Comparison of ENCODE assay signal across 8 cellular contexts in genomic region chr3:46947981-46948791, GRCh38. TPM values are rescaled to one million over a fixed set of nuclear protein-coding genes. Genes with fewer than 3 reads are reported as not detected.
A peak's percentile ranks its signal among the peaks of the same experiment; 100 is the strongest.
DNase-seq lines count a peak whose midpoint lies in the region; ATAC-seq and TF ChIP-seq lines count a peak whose summit lies in the region.

No MANE protein-coding gene starts in this region.

- DNase-seq in CD8-positive, alpha-beta T cell = peak; percentile 53 to 87 (median 76)
- peak; percentile 89 to 95 for DNase-seq in PC-9
- peak; percentile 65 for DNase-seq in activated T-helper 2 cell treated with anti-CD3 and anti-CD28 coated beads, Interferon-gamma antibody, Interleukin-2, Interleukin-4, amounts not matched to agents 10 μg/mL and 5 μg/mL and 100 μg/mL, durations not matched to agents 14 hours and 24 hours and 36 hours (ENCODE audit: low spot score)
- DNase-seq in left ventricle myocardium superior = peak; percentile 54
- peak; percentile 45 for DNase-seq in stimulated activated CD4-positive, alpha-beta T cell treated with anti-CD3 and anti-CD28 coated beads, Interleukin-2, amount 100 ng/mL, for 4 hours (ENCODE audit: low read depth)
- no peak for DNase-seq in NAMALWA (ENCODE audit: low spot score)

- no peak overlapping the region for H2AFZ ChIP-seq in PC-9

- H3K9me3 Mint-ChIP-seq in CD8-positive, alpha-beta T cell = no peaks in the 10 kb centered on the region
- no peaks in the 10 kb centered on the region for H3K9me3 Mint-ChIP-seq in activated T-helper 2 cell treated with anti-CD3 and anti-CD28 coated beads, Interferon-gamma antibody, Interleukin-2, Interleukin-4, amounts not matched to agents 10 μg/mL and 5 μg/mL and 100 μg/mL, durations not matched to agents 14 hours and 24 hours and 36 hours

- intact Hi-C loops in CD8-positive, alpha-beta T cell (cut with DNase I, micrococcal nuclease) = loop anchor here (1.0 to 10.0 kb wide), 6 partner anchors 19 to 107 kb away; partner anchors contain the start of gene CCDC12 (in 1 of the 2)
- intact Hi-C loops in PC-9 (cut with micrococcal nuclease; ENCODE audit: unreplicated experiment) (loop anchor here (1.0 to 10.0 kb wide), 5 partner anchors 12 to 567 kb away; partner anchors contain the start of genes ELP6 and NBEAL2), left ventricle myocardium superior (cut with micrococcal nuclease) (no loop called here)
- intact Hi-C loops in activated T-helper 2 cell treated with anti-CD3 and anti-CD28 coated beads, Interferon-gamma antibody, Interleukin-2, Interleukin-4, amounts not matched to agents 10 μg/mL and 5 μg/mL and 100 μg/mL, durations not matched to agents 14 hours and 24 hours and 36 hours (cut with micrococcal nuclease) = loop anchor here (1.0 to 2.0 kb wide), 2 partner anchors 11 to 41 kb away; no protein-coding TSS in a partner anchor

- TF ChIP-seq CTCF in CD8-positive, alpha-beta T cell (IDR thresholded peaks at IDR 0.05) = no peak
- TF ChIP-seq CTCF in PC-9 (conservative IDR thresholded peaks at IDR 0.05) = no peak

- H3K27me3 ChIP-seq in CD8-positive, alpha-beta T cell (ENCODE audit: insufficient read depth, low read length) = no peaks in the 10 kb centered on the region
- H3K27me3 ChIP-seq in PC-9 (ENCODE audit: insufficient read depth, low read depth) = no peaks in the 10 kb centered on the region

- H3F3A ChIP-seq in PC-9 (ENCODE audit: insufficient read depth, low read depth) = peaks cover 55% of the 10 kb centered on the region

- POLR2A ChIA-PET in CD8-positive, alpha-beta T cell (lab: Charles Lee) = interaction anchor here (1.6 to 2.2 kb wide), 5 partner anchors 11 to 40 kb away, joined by 3 to 11 read pairs (median 5); partner anchors contain the start of genes CCDC12 and NBEAL2
- POLR2A ChIA-PET in PC-9 (lab: Charles Lee; ENCODE audit: unreplicated experiment) = interaction anchor here (0.5 to 1.5 kb wide), 6 partner anchors 13 to 256 kb away, joined by 3 to 9 read pairs (median 6); partner anchors contain the start of gene NBEAL2

- H3K36me3 Mint-ChIP-seq in CD8-positive, alpha-beta T cell = peaks cover 34% of the 10 kb centered on the region
- H3K36me3 Mint-ChIP-seq in activated T-helper 2 cell treated with anti-CD3 and anti-CD28 coated beads, Interferon-gamma antibody, Interleukin-2, Interleukin-4, amounts not matched to agents 10 μg/mL and 5 μg/mL and 100 μg/mL, durations not matched to agents 14 hours and 24 hours and 36 hours (ENCODE audit: low read depth) = peaks cover 52% of the 10 kb centered on the region

- peak; percentile 76 for ATAC-seq in CD8-positive, alpha-beta T cell
- ATAC-seq in left ventricle myocardium superior (peak; percentile 68), HG02840 (IDR thresholded peaks at IDR 0.05; ENCODE audit: low FRiP score, unreplicated experiment) (no peak), HG02759 (IDR thresholded peaks at IDR 0.05; ENCODE audit: unreplicated experiment) (no peak)

- CTCF ChIA-PET in CD8-positive, alpha-beta T cell (lab: Charles Lee) = interaction anchor here (0.9 to 1.1 kb wide), 4 partner anchors 16 to 88 kb away, joined by 3 to 5 read pairs (median 3); no protein-coding TSS in a partner anchor
- CTCF ChIA-PET in PC-9 (lab: Charles Lee) = interaction anchor here (1.2 to 2.0 kb wide), 2 partner anchors 12 to 29 kb away, joined by 8 to 12 read pairs; no protein-coding TSS in a partner anchor

- H3K9me2 ChIP-seq in PC-9 (ENCODE audit: insufficient read depth) = no peaks in the 10 kb centered on the region

- peak overlapping the region; percentile 33 for H3K4me3 Mint-ChIP-seq in CD8-positive, alpha-beta T cell
- H3K4me3 Mint-ChIP-seq in activated T-helper 2 cell treated with anti-CD3 and anti-CD28 coated beads, Interferon-gamma antibody, Interleukin-2, Interleukin-4, amounts not matched to agents 10 μg/mL and 5 μg/mL and 100 μg/mL, durations not matched to agents 14 hours and 24 hours and 36 hours (ENCODE audit: low read depth) = peak overlapping the region; percentile 74

- peak overlapping the region; percentile 97 for H3K27ac Mint-ChIP-seq in CD8-positive, alpha-beta T cell
- H3K27ac Mint-ChIP-seq in activated T-helper 2 cell treated with anti-CD3 and anti-CD28 coated beads, Interferon-gamma antibody, Interleukin-2, Interleukin-4, amounts not matched to agents 10 μg/mL and 5 μg/mL and 100 μg/mL, durations not matched to agents 14 hours and 24 hours and 36 hours = peak overlapping the region; percentile 97

- peak overlapping the region; percentile 62 for H3K4me2 ChIP-seq in PC-9

- no peaks in the 10 kb centered on the region for H3K27me3 Mint-ChIP-seq in CD8-positive, alpha-beta T cell (ENCODE audit: low read depth)
- no peaks in the 10 kb centered on the region for H3K27me3 Mint-ChIP-seq in activated T-helper 2 cell treated with anti-CD3 and anti-CD28 coated beads, Interferon-gamma antibody, Interleukin-2, Interleukin-4, amounts not matched to agents 10 μg/mL and 5 μg/mL and 100 μg/mL, durations not matched to agents 14 hours and 24 hours and 36 hours (ENCODE audit: low read depth)

- H3K4me1 Mint-ChIP-seq in CD8-positive, alpha-beta T cell (ENCODE audit: low read depth) = peaks cover 83% of the 10 kb centered on the region
- peaks cover 83% of the 10 kb centered on the region for H3K4me1 Mint-ChIP-seq in activated T-helper 2 cell treated with anti-CD3 and anti-CD28 coated beads, Interferon-gamma antibody, Interleukin-2, Interleukin-4, amounts not matched to agents 10 μg/mL and 5 μg/mL and 100 μg/mL, durations not matched to agents 14 hours and 24 hours and 36 hours (ENCODE audit: low read depth)

- H3K4me1 ChIP-seq in CD8-positive, alpha-beta T cell (ENCODE audit: insufficient read depth, low read length) = peaks cover 78% of the 10 kb centered on the region
- peaks cover 71% of the 10 kb centered on the region for H3K4me1 ChIP-seq in PC-9 (replicated peaks; ENCODE audit: insufficient read depth)

- BruUV-seq in PC-9 (replicated peaks; lab: Mats Ljungman, UMichigan) = no TSS peak

- H3K9me3 ChIP-seq in CD8-positive, alpha-beta T cell (ENCODE audit: low read length) = no peaks in the 10 kb centered on the region
- no peaks in the 10 kb centered on the region for H3K9me3 ChIP-seq in PC-9 (ENCODE audit: insufficient read depth, low read depth)

- H3K79me2 ChIP-seq in PC-9 (ENCODE audit: low read depth) = peaks cover 87% of the 10 kb centered on the region

- H3K4me3 ChIP-seq in CD8-positive, alpha-beta T cell (ENCODE audit: low read depth, low read length) = no peak overlapping the region
- H3K4me3 ChIP-seq in PC-9 = no peak overlapping the region; the same call in 1 of the 2 replicates

- peak overlapping the region; percentile 39 for H3K27ac ChIP-seq in CD8-positive, alpha-beta T cell (ENCODE audit: low read depth, low read length)
- peak overlapping the region; percentile 87 for H3K27ac ChIP-seq in PC-9

- peaks cover 60% of the 10 kb centered on the region for H4K20me1 ChIP-seq in PC-9 (ENCODE audit: insufficient read depth)

- H3K36me3 ChIP-seq in CD8-positive, alpha-beta T cell (ENCODE audit: insufficient read depth, low read length) = no peaks in the 10 kb centered on the region
- no peaks in the 10 kb centered on the region for H3K36me3 ChIP-seq in PC-9 (ENCODE audit: low read depth)

RNA-seq across cellular contexts. Expression of gene CCDC12, which starts 28.4 kb away (rescaled TPM):
- total RNA-seq in CD8-positive, alpha-beta T cell = 100 to 1,000 TPM in 1 of 2 experiments, 10 to 100 TPM in 1; 99.9 to 107 TPM
- total RNA-seq in PC-9 (2021) (39.3 and 43.1 TPM in 2 replicates), left ventricle myocardium superior (29.6 TPM)
- 65.3 and 69.2 TPM in 2 replicates for total RNA-seq in activated T-helper 2 cell treated with anti-CD3 and anti-CD28 coated beads, Interferon-gamma antibody, Interleukin-2, Interleukin-4, amounts not matched to agents 10 μg/mL and 5 μg/mL and 100 μg/mL, durations not matched to agents 14 hours and 24 hours and 36 hours

RNA-seq across cellular contexts. Expression of gene NBEAL2, which starts 31.3 kb away (rescaled TPM):
- total RNA-seq in CD8-positive, alpha-beta T cell = 100 to 1,000 TPM; 187 to 201 TPM
- total RNA-seq in PC-9 (2021) (69.7 and 81.0 TPM in 2 replicates), left ventricle myocardium superior (11.4 TPM)
- total RNA-seq in activated T-helper 2 cell treated with anti-CD3 and anti-CD28 coated beads, Interferon-gamma antibody, Interleukin-2, Interleukin-4, amounts not matched to agents 10 μg/mL and 5 μg/mL and 100 μg/mL, durations not matched to agents 14 hours and 24 hours and 36 hours = 120 and 129 TPM in 2 replicates

Comparison
In these comparisons a context has a peak if more than half of its experiments do, and no peak if none do; other contexts are left out.
1. ATAC-seq: peak in CD8-positive, alpha-beta T cell (single experiment) and left ventricle myocardium superior (single experiment); none in HG02840 (single experiment) and HG02759 (single experiment).